2 cellular contexts compared by ENCODE assay signal in genomic region chr20:43361526-43361925, GRCh38.
TF ChIP-seq lines count a peak whose summit lies in the region.

No MANE protein-coding gene starts in this region.

TF ChIP-seq in HCT116, 20 proteins besides CTCF, POLR2A, EP300 and RAD21:
- 0 out of 2 replicates have a peak, but pooled peaks have one; percentile 23 for TF ChIP-seq CEBPB (IDR thresholded peaks at IDR 0.05; ENCODE audit: low read depth)
- no peak for TF ChIP-seq TCF7L2 (IDR thresholded peaks at IDR 0.05; ENCODE audit: borderline replicate concordance, extremely low read depth, insufficient read depth, insufficient read length)

TF ChIP-seq in IMR-90, 13 proteins besides CTCF, POLR2A, EP300 and RAD21:
- no peak for TF ChIP-seq FOS (IDR thresholded peaks at IDR 0.05; ENCODE audit: low read depth, low read length)
- TF ChIP-seq CEBPB (IDR thresholded peaks at IDR 0.05; ENCODE audit: low read depth, low read length): peak; percentile 91
- TF ChIP-seq RFX5 (IDR thresholded peaks at IDR 0.05; ENCODE audit: low read depth, low read length): no peak
